Comparison of ENCODE assay signal across 16 cellular contexts in the genomic region with DNA sequence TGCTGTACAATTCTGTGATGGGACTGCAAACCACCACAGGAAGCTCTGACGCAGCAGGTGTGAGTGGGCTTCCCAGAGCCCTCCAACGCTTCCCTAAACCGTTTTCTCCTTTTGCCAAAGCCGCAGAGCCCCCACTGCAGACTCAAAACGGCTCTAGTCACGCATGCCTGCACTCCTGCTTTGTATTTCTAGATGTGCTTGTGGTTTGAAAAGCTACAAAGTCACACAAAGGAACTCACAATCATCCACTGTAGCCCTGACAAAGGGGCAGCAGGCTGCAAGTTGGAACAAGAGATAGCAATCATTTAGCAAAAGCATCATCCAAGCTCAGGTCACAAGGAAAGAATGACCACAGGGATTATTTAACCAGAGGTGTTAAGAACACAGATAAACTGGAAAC.
DNase-seq lines count a peak whose midpoint lies in the region; ATAC-seq and TF ChIP-seq lines count a peak whose summit lies in the region.
"Had no signal": no experiment of that assay in that cellular context is flagged by ENCODE, and none has a peak within 500 bp of the region (broad histone marks: within the 10 kb centered on the region; RNA-seq: fewer than 3 reads in every experiment).

No MANE protein-coding gene starts in this region.

- H3K9ac ChIP-seq in OCI-LY3 (ENCODE audit: low read length) = no peak overlapping the region

- H3K4me1 ChIP-seq in OCI-LY3 (ENCODE audit: low read length) (peaks cover 69% of the 10 kb centered on the region), suprapubic skin (peaks cover 11% of the 10 kb centered on the region)

- H3K27ac ChIP-seq in OCI-LY3 (ENCODE audit: low read length) (no peak overlapping the region), suprapubic skin (no peak overlapping the region)
- H3K27ac ChIP-seq: epithelial cell of prostate, RWPE1 had no signal

- H2AFZ ChIP-seq in OCI-LY3 (ENCODE audit: low read depth, low read length) = no peak overlapping the region

- no peaks in the 10 kb centered on the region for H3K79me2 ChIP-seq in OCI-LY3 (ENCODE audit: low read length)

- H3K9me3 Mint-ChIP-seq in activated naive CD4-positive, alpha-beta T cell treated with anti-CD3 and anti-CD28 coated beads, Interleukin-2, amount 50 U/mL, for 72 hours = no peaks in the 10 kb centered on the region
- H3K9me3 Mint-ChIP-seq: activated CD4-positive, alpha-beta T cell treated with anti-CD3 and anti-CD28 coated beads, Interleukin-2, amount 10 ng/mL, durations not matched to agents 7 days and 5 days; naive B cell had no signal

- H3K4me3 ChIP-seq in OCI-LY3 (ENCODE audit: low read length) = no peak overlapping the region
- no peak overlapping the region for H3K4me3 ChIP-seq in suprapubic skin

- H3K9me3 ChIP-seq in OCI-LY3 (ENCODE audit: insufficient read depth, low read length) = no peaks in the 10 kb centered on the region
- H3K9me3 ChIP-seq in suprapubic skin = no peaks in the 10 kb centered on the region

- TF ChIP-seq POLR2A in suprapubic skin (IDR thresholded peaks at IDR 0.05) = no peak

- no peak for DNase-seq in activated naive CD4-positive, alpha-beta T cell treated with anti-CD3 and anti-CD28 coated beads, Interleukin-2, amount 50 U/mL, for 72 hours (ENCODE audit: low spot score in 2 of 2)
- no peak for DNase-seq in activated naive CD4-positive, alpha-beta T cell (lab: John Stamatoyannopoulos, UW)
- DNase-seq in stimulated activated naive CD8-positive, alpha-beta T cell treated with anti-CD3 and anti-CD28 coated beads, Interleukin-15, Interleukin-2, amounts not matched to agents 100 U/mL and 50 U/mL, for 24 hours = peak; percentile 35
- DNase-seq in HK-2 (ENCODE audit: unreplicated experiment) = no peak
- no peak for DNase-seq in suprapubic skin (ENCODE audit: low spot score in 2 of 2)
- DNase-seq in NCI-H2171 (lab: John Stamatoyannopoulos, UW) = no peak
- DNase-seq: activated CD4-positive, alpha-beta T cell treated with anti-CD3 and anti-CD28 coated beads, Interleukin-2, amount 10 ng/mL, durations not matched to agents 7 days and 5 days; amniotic stem cell; naive B cell; NCI-H1930; stimulated activated CD4-positive, alpha-beta T cell treated with anti-CD3 and anti-CD28 coated beads, Interleukin-12 subunit alpha, Interleukin-12 subunit beta, amount 100 ng/mL, for 4 hours; stimulated activated naive CD4-positive, alpha-beta T cell treated with Interleukin-2 at 50 U/mL for 16 hours had no signal

- no peak for TF ChIP-seq EP300 in suprapubic skin (IDR thresholded peaks at IDR 0.05)

- no peaks in the 10 kb centered on the region for H3K36me3 ChIP-seq in OCI-LY3 (replicated peaks; ENCODE audit: low read depth, low read length)
- H3K36me3 ChIP-seq in suprapubic skin = peaks cover 40% of the 10 kb centered on the region

- TF ChIP-seq CTCF in OCI-LY3 (IDR thresholded peaks at IDR 0.05; ENCODE audit: low read depth, low read length) (no peak), suprapubic skin (IDR thresholded peaks at IDR 0.05) (no peak)

- H4K20me1 ChIP-seq in OCI-LY3 (ENCODE audit: insufficient read depth, low read length) = no peaks in the 10 kb centered on the region

- H3K27ac Mint-ChIP-seq in activated naive CD4-positive, alpha-beta T cell treated with anti-CD3 and anti-CD28 coated beads, Interleukin-2, amount 50 U/mL, for 72 hours = no peak overlapping the region
- H3K27ac Mint-ChIP-seq: activated CD4-positive, alpha-beta T cell treated with anti-CD3 and anti-CD28 coated beads, Interleukin-2, amount 10 ng/mL, durations not matched to agents 7 days and 5 days had no signal

- ATAC-seq in activated naive CD4-positive, alpha-beta T cell treated with anti-CD3 and anti-CD28 coated beads, Interleukin-2, amount 50 U/mL, for 72 hours = peak; percentile 17 to 26
- ATAC-seq in HG02885 (IDR thresholded peaks at IDR 0.05; ENCODE audit: poor library complexity, unreplicated experiment) = peak; percentile 44
- peak; percentile 39 for ATAC-seq in stimulated activated naive CD8-positive, alpha-beta T cell treated with anti-CD3 and anti-CD28 coated beads, Interleukin-15, Interleukin-2, amounts not matched to agents 100 U/mL and 50 U/mL, for 24 hours

- no peaks in the 10 kb centered on the region for H3K36me3 Mint-ChIP-seq in activated naive CD4-positive, alpha-beta T cell treated with anti-CD3 and anti-CD28 coated beads, Interleukin-2, amount 50 U/mL, for 72 hours

- WGBS in suprapubic skin = 79% methylated on average over 6 of the region's 6 CpGs

- H3K27me3 ChIP-seq in OCI-LY3 (ENCODE audit: low read depth, low read length) (no peaks in the 10 kb centered on the region), suprapubic skin (no peaks in the 10 kb centered on the region)

- H3K4me2 ChIP-seq in OCI-LY3 (ENCODE audit: low read length) = peak overlapping the region; percentile 41
